In the genomic region with DNA sequence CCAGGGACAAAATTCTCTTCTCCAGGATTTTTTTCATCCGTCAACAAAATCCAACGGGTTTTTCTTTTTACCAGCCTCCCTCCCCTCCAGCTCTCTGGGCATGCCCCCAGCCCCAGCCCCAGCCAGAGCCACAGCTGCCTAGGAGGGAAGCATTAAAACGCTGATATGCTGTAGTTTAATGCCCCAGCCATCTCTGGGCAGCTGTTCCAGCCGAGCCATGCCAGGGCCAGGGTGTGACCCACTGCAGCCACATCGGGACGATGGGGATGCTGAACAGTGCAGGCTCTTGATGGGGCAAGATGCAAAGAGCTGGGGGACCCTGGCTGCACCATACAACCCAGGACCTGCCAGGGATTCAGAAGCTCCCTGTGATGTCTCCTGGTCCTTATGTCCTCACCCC, we compare ENCODE assay signal across 1 cellular context.
TF ChIP-seq lines count a peak whose summit lies in the region.

No MANE protein-coding gene starts in this region.

TF ChIP-seq in H1, 55 proteins besides CTCF, POLR2A, EP300 and RAD21:
- TF ChIP-seq PHF8 (conservative IDR thresholded peaks at IDR 0.05; ENCODE audit: low read depth, low read length) (no peak), MAFK (IDR thresholded peaks at IDR 0.05; ENCODE audit: low read depth, low read length) (no peak), CTBP2 (IDR thresholded peaks at IDR 0.05; ENCODE audit: borderline replicate concordance, insufficient read depth, insufficient read length, low read length) (no peak), CBX5 (IDR thresholded peaks at IDR 0.05; ENCODE audit: low read depth, low read length) (no peak), GABPA (IDR thresholded peaks at IDR 0.05; ENCODE audit: borderline replicate concordance, insufficient read depth, low read length) (no peak), TBP (IDR thresholded peaks at IDR 0.05; ENCODE audit: low read depth, low read length) (no peak), SIRT6 (IDR thresholded peaks at IDR 0.05; ENCODE audit: low read length) (no peak), KDM5A (IDR thresholded peaks at IDR 0.05; ENCODE audit: low read length) (no peak), BRCA1 (IDR thresholded peaks at IDR 0.05; ENCODE audit: low read depth, low read length) (no peak), KDM4A (IDR thresholded peaks at IDR 0.05; ENCODE audit: low read depth, low read length, severe bottlenecking) (no peak), NRF1 (IDR thresholded peaks at IDR 0.05; ENCODE audit: low read depth, low read length) (no peak), RBBP5 (IDR thresholded peaks at IDR 0.05; ENCODE audit: borderline replicate concordance, low read depth, low read length) (no peak), TAF7 (optimal IDR thresholded peaks at IDR 0.05; ENCODE audit: borderline replicate concordance, low read depth, low read length) (no peak)
